Comparison of ENCODE assay signal across 2 cellular contexts in the genomic region with DNA sequence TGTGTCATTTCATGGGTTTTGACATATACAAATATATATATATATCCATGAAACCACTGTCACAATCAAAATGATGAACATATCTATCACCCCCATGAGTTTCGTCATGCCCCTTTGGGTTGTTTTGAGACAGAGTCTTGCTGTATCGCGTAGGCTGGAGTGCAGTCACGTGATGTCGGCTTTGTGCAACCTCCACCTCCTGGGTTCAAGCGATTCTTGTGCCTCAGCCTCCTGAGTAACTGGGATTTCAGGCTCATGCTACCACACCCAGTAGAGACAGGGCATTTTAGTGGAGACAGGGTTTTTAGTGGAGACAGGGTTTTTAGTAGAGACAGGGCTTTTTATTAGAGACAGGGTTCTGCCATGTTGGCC.
TF ChIP-seq lines count a peak whose summit lies in the region.

No MANE protein-coding gene starts in this region.

TF ChIP-seq in SK-N-SH, 30 proteins besides CTCF, POLR2A, EP300 and RAD21 (continued from another document):
- TF ChIP-seq, protein P1, sequence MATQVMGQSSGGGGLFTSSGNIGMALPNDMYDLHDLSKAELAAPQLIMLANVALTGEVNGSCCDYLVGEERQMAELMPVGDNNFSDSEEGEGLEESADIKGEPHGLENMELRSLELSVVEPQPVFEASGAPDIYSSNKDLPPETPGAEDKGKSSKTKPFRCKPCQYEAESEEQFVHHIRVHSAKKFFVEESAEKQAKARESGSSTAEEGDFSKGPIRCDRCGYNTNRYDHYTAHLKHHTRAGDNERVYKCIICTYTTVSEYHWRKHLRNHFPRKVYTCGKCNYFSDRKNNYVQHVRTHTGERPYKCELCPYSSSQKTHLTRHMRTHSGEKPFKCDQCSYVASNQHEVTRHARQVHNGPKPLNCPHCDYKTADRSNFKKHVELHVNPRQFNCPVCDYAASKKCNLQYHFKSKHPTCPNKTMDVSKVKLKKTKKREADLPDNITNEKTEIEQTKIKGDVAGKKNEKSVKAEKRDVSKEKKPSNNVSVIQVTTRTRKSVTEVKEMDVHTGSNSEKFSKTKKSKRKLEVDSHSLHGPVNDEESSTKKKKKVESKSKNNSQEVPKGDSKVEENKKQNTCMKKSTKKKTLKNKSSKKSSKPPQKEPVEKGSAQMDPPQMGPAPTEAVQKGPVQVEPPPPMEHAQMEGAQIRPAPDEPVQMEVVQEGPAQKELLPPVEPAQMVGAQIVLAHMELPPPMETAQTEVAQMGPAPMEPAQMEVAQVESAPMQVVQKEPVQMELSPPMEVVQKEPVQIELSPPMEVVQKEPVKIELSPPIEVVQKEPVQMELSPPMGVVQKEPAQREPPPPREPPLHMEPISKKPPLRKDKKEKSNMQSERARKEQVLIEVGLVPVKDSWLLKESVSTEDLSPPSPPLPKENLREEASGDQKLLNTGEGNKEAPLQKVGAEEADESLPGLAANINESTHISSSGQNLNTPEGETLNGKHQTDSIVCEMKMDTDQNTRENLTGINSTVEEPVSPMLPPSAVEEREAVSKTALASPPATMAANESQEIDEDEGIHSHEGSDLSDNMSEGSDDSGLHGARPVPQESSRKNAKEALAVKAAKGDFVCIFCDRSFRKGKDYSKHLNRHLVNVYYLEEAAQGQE (IDR thresholded peaks at IDR 0.05; ENCODE audit: low read depth, low read length): no peak
- TF ChIP-seq MXI1 (IDR thresholded peaks at IDR 0.05; ENCODE audit: low read depth, low read length) (no peak), FOSL2 (IDR thresholded peaks at IDR 0.05; ENCODE audit: borderline replicate concordance, low read depth) (no peak), NFIC (IDR thresholded peaks at IDR 0.05; ENCODE audit: borderline replicate concordance) (no peak), TAF1 (IDR thresholded peaks at IDR 0.05; ENCODE audit: borderline replicate concordance, low read depth, low read length) (no peak), SMC3 (IDR thresholded peaks at IDR 0.05; ENCODE audit: low read depth, low read length) (no peak)
- TF ChIP-seq, protein P2, sequence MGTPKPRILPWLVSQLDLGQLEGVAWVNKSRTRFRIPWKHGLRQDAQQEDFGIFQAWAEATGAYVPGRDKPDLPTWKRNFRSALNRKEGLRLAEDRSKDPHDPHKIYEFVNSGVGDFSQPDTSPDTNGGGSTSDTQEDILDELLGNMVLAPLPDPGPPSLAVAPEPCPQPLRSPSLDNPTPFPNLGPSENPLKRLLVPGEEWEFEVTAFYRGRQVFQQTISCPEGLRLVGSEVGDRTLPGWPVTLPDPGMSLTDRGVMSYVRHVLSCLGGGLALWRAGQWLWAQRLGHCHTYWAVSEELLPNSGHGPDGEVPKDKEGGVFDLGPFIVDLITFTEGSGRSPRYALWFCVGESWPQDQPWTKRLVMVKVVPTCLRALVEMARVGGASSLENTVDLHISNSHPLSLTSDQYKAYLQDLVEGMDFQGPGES (IDR thresholded peaks at IDR 0.05; ENCODE audit: low read depth, low read length): no peak

TF ChIP-seq in SK-N-SH treated with all-trans-retinoic acid at 6 μM for 48 hours, 23 proteins besides CTCF, POLR2A, EP300 and RAD21 (continued from another document):
- no peak for TF ChIP-seq ZC3H10 (CRISPR knock-in tag; IDR thresholded peaks at IDR 0.05)
